In the genomic region with DNA sequence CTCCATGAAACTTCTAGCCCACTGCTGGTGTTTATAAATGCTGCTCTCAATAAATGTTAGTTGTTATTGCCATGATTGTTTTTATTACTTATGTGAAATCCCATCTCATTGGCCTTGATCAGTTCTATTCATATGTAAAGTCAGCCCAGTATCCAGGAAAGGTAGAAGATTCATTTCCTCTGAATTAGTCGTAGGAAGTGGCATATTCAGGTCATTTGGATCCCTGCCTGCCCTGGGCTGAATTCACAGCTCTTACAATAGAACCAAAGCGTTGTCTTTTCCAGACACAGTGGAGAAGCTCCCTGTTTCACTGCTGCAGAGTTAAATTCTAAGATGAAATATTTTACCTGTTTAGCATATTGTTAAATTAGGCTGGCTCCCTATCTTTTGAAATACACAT, we compare ENCODE assay signal across 17 cellular contexts.
DNase-seq lines count a peak whose midpoint lies in the region; ATAC-seq and TF ChIP-seq lines count a peak whose summit lies in the region.
"Had no signal": no experiment of that assay in that cellular context is flagged by ENCODE, and none has a peak within 500 bp of the region (broad histone marks: within the 10 kb centered on the region; RNA-seq: fewer than 3 reads in every experiment).

No MANE protein-coding gene starts in this region.

- ATAC-seq in Right ventricle myocardium inferior: no peak
- no peak for ATAC-seq in left lobe of liver
- ATAC-seq: GM12878 had no signal

- CTCF ChIA-PET in GM10248 (lab: Yijun Ruan, JAX): interaction anchor here (1.1 to 1.6 kb wide), 3 partner anchors 14 to 459 kb away, joined by 3 to 4 read pairs (median 4); no protein-coding TSS in a partner anchor

- POLR2A ChIA-PET in GM10248 (lab: Yijun Ruan, JAX): no interaction called here

- no peak for DNase-seq in left ventricle myocardium inferior
- DNase-seq in Right ventricle myocardium inferior (ENCODE audit: missing footprints): no peak
- peak; percentile 84 for DNase-seq in cerebellum (ENCODE audit: low spot score)
- peak; percentile 15 for DNase-seq in medulla oblongata (ENCODE audit: extremely low spot score)
- no peak for DNase-seq in GM10248 (ENCODE audit: extremely low spot score)
- no peak for DNase-seq in NK-92 (lab: John Stamatoyannopoulos, UW; ENCODE audit: unreplicated experiment)
- no peak for DNase-seq in left lobe of liver (ENCODE audit: low spot score)
- DNase-seq in NCI-H526 (lab: John Stamatoyannopoulos, UW): no peak
- DNase-seq: DMS153, HFFc6, KBM-7, NCI-H1092, NCI-H2107, NCI-H226, NCI-H526 treated with DMSO at 0.1 percent for 48 hours, PC-9 had no signal

- no peaks in the 10 kb centered on the region for H3K9me3 ChIP-seq in left ventricle myocardium inferior (replicated peaks)

- intact Hi-C loops in left ventricle myocardium inferior (cut with micrococcal nuclease): no loop called here
- intact Hi-C loops in Right ventricle myocardium inferior (cut with DNase I): no loop called here

- H3K27me3 ChIP-seq in left ventricle myocardium inferior (ENCODE audit: low read depth): no peaks in the 10 kb centered on the region

- H3K4me3 ChIP-seq in left ventricle myocardium inferior: no peak overlapping the region
- H3K4me3 ChIP-seq: GM12878, PC-9 had no signal

- H3K27ac ChIP-seq in left ventricle myocardium inferior (replicated peaks): peak overlapping the region; percentile 70
- H3K27ac ChIP-seq: PC-9 had no signal

- peaks cover 18% of the 10 kb centered on the region for H3K4me1 ChIP-seq in left ventricle myocardium inferior

- H3K36me3 ChIP-seq in left ventricle myocardium inferior: no peaks in the 10 kb centered on the region

- no peak for TF ChIP-seq CTCF in left ventricle myocardium inferior (IDR thresholded peaks at IDR 0.05; ENCODE audit: borderline replicate concordance)
- TF ChIP-seq CTCF in GM10248 (IDR thresholded peaks at IDR 0.05; ENCODE audit: control extremely low read depth, extremely low read depth, low read depth, missing control alignments): no peak

Comparison
In these comparisons a context has a peak if more than half of its experiments do, and no peak if none do; other contexts are left out.
1. DNase-seq: peak in cerebellum (single experiment) and medulla oblongata (single experiment); none in left ventricle myocardium inferior (single experiment), Right ventricle myocardium inferior (single experiment), GM10248 (single experiment), NK-92 (single experiment), left lobe of liver (single experiment) and NCI-H526 (0 of 2).